In the genomic region with DNA sequence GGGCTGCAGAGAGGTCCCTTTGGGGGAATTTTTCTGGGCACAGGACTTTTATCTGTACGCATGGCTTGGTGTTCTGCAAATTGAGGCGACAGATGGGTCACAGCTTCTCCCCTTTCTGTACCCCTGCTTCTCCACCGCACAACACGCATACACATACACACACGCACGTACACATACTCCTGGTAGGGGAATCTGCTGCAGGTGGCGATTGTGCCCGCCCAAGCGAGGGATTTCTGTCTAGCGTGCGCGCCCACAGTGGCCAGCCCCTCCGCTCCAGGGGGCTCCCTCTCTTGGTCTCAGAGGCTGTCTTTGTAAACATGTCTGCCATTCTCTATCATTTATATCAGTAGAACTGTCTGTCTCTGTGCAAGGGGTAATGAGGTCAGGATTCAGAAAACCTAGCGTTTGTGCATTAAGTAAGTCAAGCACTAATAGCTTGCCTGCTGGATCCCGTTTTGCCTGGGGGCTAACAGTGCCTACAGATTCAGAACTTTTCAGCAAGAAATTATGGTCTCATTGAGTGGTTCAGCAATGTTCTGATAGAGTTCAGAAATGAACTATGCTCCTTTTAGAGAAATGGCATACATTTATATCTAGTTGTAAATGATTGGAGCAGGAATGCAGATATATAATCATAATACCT, we compare ENCODE assay signal across 11 cellular contexts. TPM values are rescaled to one million over a fixed set of nuclear protein-coding genes. Genes with fewer than 3 reads are reported as not detected.
A peak's percentile ranks its signal among the peaks of the same experiment; 100 is the strongest.
DNase-seq lines count a peak whose midpoint lies in the region; ATAC-seq and TF ChIP-seq lines count a peak whose summit lies in the region.
"Had no signal": no experiment of that assay in that cellular context is flagged by ENCODE, and none has a peak within 500 bp of the region (broad histone marks: within the 10 kb centered on the region; RNA-seq: fewer than 3 reads in every experiment).

No MANE protein-coding gene starts in this region.

- no peak for ATAC-seq in GM21717 (IDR thresholded peaks at IDR 0.05; ENCODE audit: unreplicated experiment)
- no peak for ATAC-seq in GM19023 (IDR thresholded peaks at IDR 0.05; ENCODE audit: unreplicated experiment)
- ATAC-seq in stimulated activated effector memory CD8-positive, alpha-beta T cell treated with anti-CD3 and anti-CD28 coated beads, Interleukin-12 subunit alpha, Interleukin-12 subunit beta, amount 100 ng/mL, for 72 hours = no peak
- ATAC-seq: K562; stimulated activated memory B cell treated with anti-CD40 and anti-IgM and Interleukin-4, amounts not matched to agents 10 μg/mL and 1 μg/mL and 100 μg/mL, for 72 hours had no signal

- peak overlapping the region; percentile 29 to 56 for H3K4me3 ChIP-seq in testis
- H3K4me3 ChIP-seq: K562 had no signal

- H3K36me3 Mint-ChIP-seq in chondrocyte (ENCODE audit: low read depth) = no peaks in the 10 kb centered on the region
- H3K36me3 Mint-ChIP-seq in stimulated activated effector memory CD8-positive, alpha-beta T cell treated with anti-CD3 and anti-CD28 coated beads, Interleukin-12 subunit alpha, Interleukin-12 subunit beta, amount 100 ng/mL, for 72 hours = no peaks in the 10 kb centered on the region
- H3K36me3 Mint-ChIP-seq: stimulated activated memory B cell treated with anti-CD40 and anti-IgM and Interleukin-4, amounts not matched to agents 10 μg/mL and 1 μg/mL and 100 μg/mL, for 72 hours had no signal

- no peaks in the 10 kb centered on the region for H3K36me3 ChIP-seq in testis (ENCODE audit: low read depth, missing control alignments)

- H3K27ac ChIP-seq in testis = no peak overlapping the region

- TF ChIP-seq POLR2A in testis (IDR thresholded peaks at IDR 0.05) = no peak

- H3K4me3 Mint-ChIP-seq in chondrocyte (ENCODE audit: unreplicated experiment) = peak overlapping the region; percentile 68
- no peak overlapping the region for H3K4me3 Mint-ChIP-seq in stimulated activated effector memory CD8-positive, alpha-beta T cell treated with anti-CD3 and anti-CD28 coated beads, Interleukin-12 subunit alpha, Interleukin-12 subunit beta, amount 100 ng/mL, for 72 hours

- WGBS in testis, 2 donors = 9 to 10% methylated on average over 15 of the region's 15 CpGs

- H3K27ac Mint-ChIP-seq in chondrocyte (ENCODE audit: unreplicated experiment) = no peak overlapping the region
- H3K27ac Mint-ChIP-seq in stimulated activated effector memory CD8-positive, alpha-beta T cell treated with anti-CD3 and anti-CD28 coated beads, Interleukin-12 subunit alpha, Interleukin-12 subunit beta, amount 100 ng/mL, for 72 hours = no peak overlapping the region
- H3K27ac Mint-ChIP-seq: stimulated activated memory B cell treated with anti-CD40 and anti-IgM and Interleukin-4, amounts not matched to agents 10 μg/mL and 1 μg/mL and 100 μg/mL, for 72 hours had no signal

- no peaks in the 10 kb centered on the region for H3K27me3 ChIP-seq in testis

- no peak for TF ChIP-seq CTCF in chondrocyte (IDR thresholded peaks at IDR 0.05)
- no peak for TF ChIP-seq CTCF in testis (IDR thresholded peaks at IDR 0.05)

- DNase-seq in DMS53 (lab: John Stamatoyannopoulos, UW) = peak; percentile 57
- no peak for DNase-seq in DMS53 treated with DMSO at 0.1 percent for 48 hours (lab: John Stamatoyannopoulos, UW; ENCODE audit: unreplicated experiment)
- DNase-seq in chondrocyte (ENCODE audit: low spot score) = no peak
- DNase-seq in kidney tubule cell (ENCODE audit: low spot score) = peak; percentile 6
- peak; percentile 19 for DNase-seq in testis
- DNase-seq in stimulated activated effector memory CD8-positive, alpha-beta T cell treated with anti-CD3 and anti-CD28 coated beads, Interleukin-12 subunit alpha, Interleukin-12 subunit beta, amount 100 ng/mL, for 72 hours (ENCODE audit: low spot score in 2 of 2) = no peak

- no peaks in the 10 kb centered on the region for H3K4me1 ChIP-seq in testis

- H3K27me3 Mint-ChIP-seq in chondrocyte (ENCODE audit: low read depth) = peaks cover 71% of the 10 kb centered on the region

- H3K9me3 ChIP-seq in testis = no peaks in the 10 kb centered on the region

- peaks cover 23% of the 10 kb centered on the region for H3K4me1 Mint-ChIP-seq in chondrocyte (ENCODE audit: low read depth)
- H3K4me1 Mint-ChIP-seq in stimulated activated effector memory CD8-positive, alpha-beta T cell treated with anti-CD3 and anti-CD28 coated beads, Interleukin-12 subunit alpha, Interleukin-12 subunit beta, amount 100 ng/mL, for 72 hours = no peaks in the 10 kb centered on the region

- peaks cover 3% of the 10 kb centered on the region for H3K9me3 Mint-ChIP-seq in chondrocyte (ENCODE audit: low read depth)
- H3K9me3 Mint-ChIP-seq in stimulated activated effector memory CD8-positive, alpha-beta T cell treated with anti-CD3 and anti-CD28 coated beads, Interleukin-12 subunit alpha, Interleukin-12 subunit beta, amount 100 ng/mL, for 72 hours = peaks cover 8% of the 10 kb centered on the region
- H3K9me3 Mint-ChIP-seq: stimulated activated memory B cell treated with anti-CD40 and anti-IgM and Interleukin-4, amounts not matched to agents 10 μg/mL and 1 μg/mL and 100 μg/mL, for 72 hours had no signal

- intact Hi-C loops in testis (cut with DNase I; ENCODE audit: low total_unique reads) = no loop called here

RNA-seq across cellular contexts. Expression of gene GRID2, which starts 2.2 kb away (rescaled TPM):
- total RNA-seq in chondrocyte (not detected in 3 replicates), testis (10 to 100 TPM; 27.1 to 32.7 TPM)
- polyA plus RNA-seq in testis (ENCODE audit: insufficient read depth, low read depth, low replicate concordance) = 34.6 TPM
- total RNA-seq: activated CD8-positive, alpha-beta memory T cell treated with anti-CD3 and anti-CD28 coated beads for 36 hours had no signal
- polyA plus RNA-seq: K562 had no signal

Comparison
In these comparisons a context has a peak if more than half of its experiments do, and no peak if none do; other contexts are left out.
1. DNase-seq: peak in DMS53 (single experiment), kidney tubule cell (single experiment) and testis (single experiment); none in DMS53 treated with DMSO at 0.1 percent for 48 hours (single experiment), chondrocyte (single experiment) and stimulated activated effector memory CD8-positive, alpha-beta T cell treated with anti-CD3 and anti-CD28 coated beads, Interleukin-12 subunit alpha, Interleukin-12 subunit beta, amount 100 ng/mL, for 72 hours (0 of 2).
2. RNA of gene GRID2, which starts 2.2 kb away (total RNA-seq): 27.1 to 32.7 TPM in testis; not detected in chondrocyte; every median in the first group is over 10 times any median in the second.